In the genomic region with DNA sequence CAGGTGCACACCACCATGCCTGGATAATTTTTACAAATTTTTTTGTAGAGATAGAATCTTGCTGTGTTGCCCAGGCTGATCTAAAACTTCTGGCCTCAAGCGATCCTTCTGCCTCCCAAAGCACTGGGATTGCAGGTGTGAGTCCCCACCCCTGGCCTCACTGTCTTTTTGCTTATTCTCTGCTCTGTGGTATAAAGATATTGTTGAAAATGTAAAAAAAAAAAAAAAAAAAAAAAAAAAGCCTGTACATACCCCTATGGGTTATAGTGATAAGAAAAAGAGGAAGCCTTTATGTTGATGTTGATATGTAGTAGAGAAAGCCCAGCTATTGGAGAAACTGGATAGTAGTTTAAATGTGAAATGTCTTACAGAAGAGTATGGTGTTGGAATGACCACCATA, we compare ENCODE assay signal across 32 cellular contexts.
"Had no signal": no experiment of that assay in that cellular context is flagged by ENCODE, and none has a peak within 500 bp of the region (broad histone marks: within the 10 kb centered on the region; RNA-seq: fewer than 3 reads in every experiment).

No MANE protein-coding gene starts in this region.

- H3K9me3 Mint-ChIP-seq: activated CD4-positive, alpha-beta T cell treated with anti-CD3 and anti-CD28 coated beads, Interleukin-2, amount 10 ng/mL, durations not matched to agents 7 days and 5 days had no signal

- ATAC-seq: activated T-cell treated with anti-CD3 and anti-CD28 coated beads, Interleukin-2, amount 50 U/mL, for 72 hours; effector memory CD8-positive, alpha-beta T cell; foreskin keratinocyte; gastrocnemius medialis; heart left ventricle; WTC11 had no signal

- H3K4me3 ChIP-seq: esophagus muscularis mucosa, gastrocnemius medialis, heart left ventricle had no signal

- H3K36me3 ChIP-seq: brain microvascular endothelial cell, esophagus muscularis mucosa, gastrocnemius medialis, heart left ventricle had no signal

- H3K9me3 ChIP-seq: esophagus muscularis mucosa, gastrocnemius medialis had no signal

- H3K27me3 Mint-ChIP-seq: activated CD4-positive, alpha-beta memory T cell treated with anti-CD3 and anti-CD28 coated beads, Interleukin-2, amount 10 ng/mL, durations not matched to agents 7 days and 5 days; activated CD4-positive, alpha-beta T cell treated with anti-CD3 and anti-CD28 coated beads, Interleukin-2, amount 10 ng/mL, durations not matched to agents 7 days and 5 days; activated naive CD8-positive, alpha-beta T cell; activated T-cell treated with anti-CD3 and anti-CD28 coated beads, Interleukin-2, amount 50 U/mL, for 24 hours; effector memory CD8-positive, alpha-beta T cell had no signal

- H3K4me1 ChIP-seq: foreskin keratinocyte, gastrocnemius medialis had no signal

- H3K4me3 Mint-ChIP-seq: activated CD4-positive, alpha-beta memory T cell treated with anti-CD3 and anti-CD28 coated beads, Interleukin-2, amount 10 ng/mL, durations not matched to agents 7 days and 5 days; activated CD4-positive, alpha-beta T cell treated with anti-CD3 and anti-CD28 coated beads, Interleukin-2, amount 10 ng/mL, durations not matched to agents 7 days and 5 days; activated naive CD8-positive, alpha-beta T cell; activated T-cell treated with anti-CD3 and anti-CD28 coated beads, Interleukin-2, amount 50 U/mL, for 24 hours; activated T-cell treated with anti-CD3 and anti-CD28 coated beads, Interleukin-2, amount 50 U/mL, for 72 hours; effector memory CD8-positive, alpha-beta T cell; WTC11 had no signal

- DNase-seq: activated CD4-positive, alpha-beta memory T cell treated with anti-CD3 and anti-CD28 coated beads, Interleukin-2, amount 10 ng/mL, durations not matched to agents 7 days and 5 days; activated CD4-positive, alpha-beta T cell treated with anti-CD3 and anti-CD28 coated beads for 1 hour; activated CD4-positive, alpha-beta T cell treated with anti-CD3 and anti-CD28 coated beads for 4 hours; activated CD4-positive, alpha-beta T cell treated with anti-CD3 and anti-CD28 coated beads, Interleukin-2, amount 10 ng/mL, durations not matched to agents 7 days and 5 days; activated CD4-positive, alpha-beta T cell treated with anti-CD3 and anti-CD28 coated beads, Interleukin-2, amount 50 U/mL, for 4 hours; activated CD8-positive, alpha-beta memory T cell treated with anti-CD3 and anti-CD28 coated beads, Interleukin-2, amount 50 U/mL, for 48 hours; activated effector memory CD4-positive, alpha-beta T cell treated with Interleukin-2 at 50 U/mL for 16 hours; activated gamma-delta T cell treated with Interleukin-2 at 50 U/mL for 16 hours; activated naive CD4-positive, alpha-beta T cell treated with anti-CD3 and anti-CD28 coated beads, Interleukin-2, amount 50 U/mL, for 16 hours; activated naive CD4-positive, alpha-beta T cell treated with Interleukin-2 at 50 U/mL for 16 hours; activated T-cell treated with anti-CD3 and anti-CD28 coated beads for 4 hours; activated T-cell treated with anti-CD3 and anti-CD28 coated beads, Interleukin-2, amount 50 U/mL, for 24 hours; activated T-cell treated with anti-CD3 and anti-CD28 coated beads, Interleukin-2, amount 50 U/mL, for 72 hours; amniotic stem cell; anterior cingulate cortex; brain microvascular endothelial cell; caudate nucleus; cortex of kidney; dermis blood vessel endothelial cell; effector CD4-positive, alpha-beta T cell; effector memory CD8-positive, alpha-beta T cell; erythroblast; foreskin keratinocyte; gastrocnemius medialis; glutamatergic neuron; heart left ventricle; hypothalamus; T-helper 2 cell had no signal

- H3K27ac Mint-ChIP-seq: activated CD4-positive, alpha-beta memory T cell treated with anti-CD3 and anti-CD28 coated beads, Interleukin-2, amount 10 ng/mL, durations not matched to agents 7 days and 5 days; activated CD4-positive, alpha-beta T cell treated with anti-CD3 and anti-CD28 coated beads, Interleukin-2, amount 10 ng/mL, durations not matched to agents 7 days and 5 days; activated naive CD8-positive, alpha-beta T cell; activated T-cell treated with anti-CD3 and anti-CD28 coated beads, Interleukin-2, amount 50 U/mL, for 24 hours; activated T-cell treated with anti-CD3 and anti-CD28 coated beads, Interleukin-2, amount 50 U/mL, for 72 hours; effector memory CD8-positive, alpha-beta T cell; WTC11 had no signal

- H3K4me1 Mint-ChIP-seq: activated CD4-positive, alpha-beta memory T cell treated with anti-CD3 and anti-CD28 coated beads, Interleukin-2, amount 10 ng/mL, durations not matched to agents 7 days and 5 days; activated CD4-positive, alpha-beta T cell treated with anti-CD3 and anti-CD28 coated beads, Interleukin-2, amount 10 ng/mL, durations not matched to agents 7 days and 5 days; WTC11 had no signal

- H3K27me3 ChIP-seq: brain microvascular endothelial cell, esophagus muscularis mucosa, foreskin keratinocyte, gastrocnemius medialis, heart left ventricle had no signal

- H3K27ac ChIP-seq: brain microvascular endothelial cell, esophagus muscularis mucosa, foreskin keratinocyte, gastrocnemius medialis, heart left ventricle, VCaP had no signal
